1 cellular context compared by ENCODE assay signal in genomic region chr11:134275534-134276395, GRCh38.
A peak's percentile ranks its signal among the peaks of the same experiment; 100 is the strongest.
TF ChIP-seq lines count a peak whose summit lies in the region.

TSS of gene GLB1L3 (plus strand) at chr11:134276379. CDS start at chr11:134276741, 362 bp downstream.

TF ChIP-seq in HEK293, 187 proteins besides CTCF, POLR2A, EP300 and RAD21 (continued from another document and continues in another):
- no peak for TF ChIP-seq BCL6B (tag by site-specific recombination; IDR thresholded peaks at IDR 0.05)
- TF ChIP-seq ZNF560 (tag by site-specific recombination; IDR thresholded peaks at IDR 0.05; ENCODE audit: borderline replicate concordance), result no peak
- peak; percentile 72; the same call in 1 of the 2 replicates for TF ChIP-seq KLF1 (tag by site-specific recombination; IDR thresholded peaks at IDR 0.05)
- TF ChIP-seq ZNF701 (tag by site-specific recombination; IDR thresholded peaks at IDR 0.05), result no peak
- TF ChIP-seq ZNF518A (tag by site-specific recombination; conservative IDR thresholded peaks at IDR 0.05; ENCODE audit: low read depth), result no peak
- TF ChIP-seq ZFP69B (tag by site-specific recombination; IDR thresholded peaks at IDR 0.05), result 0 out of 2 replicates have a peak, but pooled peaks have one; percentile 14
- peak; percentile 57 for TF ChIP-seq ZSCAN30 (tag by site-specific recombination; IDR thresholded peaks at IDR 0.05)
- TF ChIP-seq TCF7L2 (IDR thresholded peaks at IDR 0.05; ENCODE audit: borderline replicate concordance, low read depth, low read length), result peak; percentile 71
- TF ChIP-seq EGR2 (tag by site-specific recombination; IDR thresholded peaks at IDR 0.05; ENCODE audit: low read depth), result no peak
- TF ChIP-seq ZEB2 (tag by site-specific recombination; IDR thresholded peaks at IDR 0.05), result peak; percentile 66; the same call in 1 of the 2 replicates
- no peak for TF ChIP-seq REST (tag by site-specific recombination; IDR thresholded peaks at IDR 0.05)
- peak; percentile 99 for TF ChIP-seq ZNF664 (tag by site-specific recombination; IDR thresholded peaks at IDR 0.05)
- peak; percentile 74 for TF ChIP-seq ZBTB17 (tag by site-specific recombination; IDR thresholded peaks at IDR 0.05)
- peak; percentile 66; the same call in 1 of the 2 replicates for TF ChIP-seq ZBTB10 (tag by site-specific recombination; IDR thresholded peaks at IDR 0.05)
- TF ChIP-seq MZF1 (tag by site-specific recombination; IDR thresholded peaks at IDR 0.05; ENCODE audit: borderline replicate concordance), result peak; percentile 46; the same call in 1 of the 2 replicates
- TF ChIP-seq GLI2 (tag by site-specific recombination; IDR thresholded peaks at IDR 0.05; ENCODE audit: borderline replicate concordance, low read depth), result no peak
- no peak for TF ChIP-seq ZNF645 (tag by site-specific recombination; IDR thresholded peaks at IDR 0.05)
- TF ChIP-seq ZNF16 (tag by site-specific recombination; IDR thresholded peaks at IDR 0.05; ENCODE audit: low read depth), result no peak
- TF ChIP-seq ZNF112 (tag by site-specific recombination; IDR thresholded peaks at IDR 0.05), result no peak
- no peak; the same call in 1 of the 2 replicates for TF ChIP-seq ZNF660 (tag by site-specific recombination; IDR thresholded peaks at IDR 0.05)
- TF ChIP-seq ZNF639 (tag by site-specific recombination; IDR thresholded peaks at IDR 0.05), result no peak
- TF ChIP-seq PBX3 (CRISPR knock-in tag; IDR thresholded peaks at IDR 0.05), result peak; percentile 36; the same call in 1 of the 2 replicates
- no peak for TF ChIP-seq ZNF169 (tag by site-specific recombination; IDR thresholded peaks at IDR 0.05)
- peak; percentile 96 for TF ChIP-seq ZBTB26 (tag by site-specific recombination; optimal IDR thresholded peaks at IDR 0.05)
- 0 out of 2 replicates have a peak, but pooled peaks have one; percentile 55 for TF ChIP-seq ZNF843 (tag by site-specific recombination; IDR thresholded peaks at IDR 0.05)
- TF ChIP-seq GLIS2 (tag by site-specific recombination; IDR thresholded peaks at IDR 0.05), result peak; percentile 87
- TF ChIP-seq GLIS1 (tag by site-specific recombination; IDR thresholded peaks at IDR 0.05), result peak; percentile 61
- TF ChIP-seq ZNF692 (tag by site-specific recombination; IDR thresholded peaks at IDR 0.05), result peak; percentile 45; the same call in 1 of the 2 replicates
- peak; percentile 54; the same call in 1 of the 2 replicates for TF ChIP-seq SP2 (tag by site-specific recombination; IDR thresholded peaks at IDR 0.05)
- no peak for TF ChIP-seq ZNF704 (tag by site-specific recombination; IDR thresholded peaks at IDR 0.05)
- 0 out of 2 replicates have a peak, but pooled peaks have one; percentile 23 for TF ChIP-seq ZNF366 (tag by site-specific recombination; conservative IDR thresholded peaks at IDR 0.05)
- no peak for TF ChIP-seq ZNF302 (tag by site-specific recombination; IDR thresholded peaks at IDR 0.05; ENCODE audit: low read depth)
- TF ChIP-seq ZNF837 (tag by site-specific recombination; IDR thresholded peaks at IDR 0.05), result no peak
- TF ChIP-seq ZNF792 (tag by site-specific recombination; IDR thresholded peaks at IDR 0.05), result no peak
- peak; percentile 83 for TF ChIP-seq ZBTB8A (tag by site-specific recombination; IDR thresholded peaks at IDR 0.05)
- peak; percentile 94 for TF ChIP-seq ZFP37 (tag by site-specific recombination; IDR thresholded peaks at IDR 0.05)
- TF ChIP-seq ZNF600 (tag by site-specific recombination; IDR thresholded peaks at IDR 0.05), result no peak
- TF ChIP-seq ZIC2 (tag by site-specific recombination; IDR thresholded peaks at IDR 0.05), result peak; percentile 90
